In genomic region chr7:29977926-29978652, GRCh38 we compare ENCODE assay signal across 15 cellular contexts. TPM values are rescaled to one million over a fixed set of nuclear protein-coding genes. Genes with fewer than 3 reads are reported as not detected.
DNase-seq lines count a peak whose midpoint lies in the region; ATAC-seq, FAIRE-seq and TF ChIP-seq lines count a peak whose summit lies in the region.
"Had no signal": no experiment of that assay in that cellular context is flagged by ENCODE, and none has a peak within 500 bp of the region (broad histone marks: within the 10 kb centered on the region; RNA-seq: fewer than 3 reads in every experiment).

No MANE protein-coding gene starts in this region.

- in situ Hi-C loops in Panc1 (cut with HindIII; ENCODE audit: low pct_unique_long_range_greater_than_20kb, low sequenced_read_pairs): no loop called here

- CTCF ChIA-PET in A549 (lab: Yijun Ruan, JAX) (interaction anchor here (1.5 kb wide), 1 partner anchor 17 kb away, joined by 3 read pairs; no protein-coding TSS in a partner anchor), Panc1 (lab: Charles Lee) (interaction anchor here (0.5 to 0.6 kb wide), 2 partner anchors 15 to 246 kb away, joined by 3 to 5 read pairs; no protein-coding TSS in a partner anchor)

- H3K27ac ChIP-seq in A549 (no peak overlapping the region), Panc1 (ENCODE audit: low read length) (no peak overlapping the region), iPS DF 6.9 (ENCODE audit: low read length) (no peak overlapping the region)

- H3K9me3 ChIP-seq in A549: no peaks in the 10 kb centered on the region
- no peaks in the 10 kb centered on the region for H3K9me3 ChIP-seq in Panc1 (ENCODE audit: control insufficient read depth, insufficient read depth, low read depth, low read length)
- H3K9me3 ChIP-seq in iPS DF 6.9 (ENCODE audit: control insufficient read depth, insufficient read depth, low read length): no peaks in the 10 kb centered on the region

- TF ChIP-seq CTCF in A549 (IDR thresholded peaks at IDR 0.05): no peak
- peak; percentile 17; the same call in 1 of the 2 replicates for TF ChIP-seq CTCF in GM12874 (IDR thresholded peaks at IDR 0.05; ENCODE audit: insufficient read depth, low read depth, low read length)
- TF ChIP-seq CTCF in Panc1 (IDR thresholded peaks at IDR 0.05): peak; percentile 66

- H3K4me3 ChIP-seq in A549 (no peak overlapping the region), Panc1 (ENCODE audit: low read depth in 2 of 2, low read length in 2 of 2) (no peak overlapping the region), iPS DF 6.9 (ENCODE audit: low read length) (no peak overlapping the region)

- TF ChIP-seq EP300 in A549 (IDR thresholded peaks at IDR 0.05): no peak

- 80% methylated on average over 8 of the region's 8 CpGs for WGBS in A549 (ENCODE audit: missing lambda C conversion rate)
- no CpG with 5 or more reads among the region's 8 CpGs for WGBS in iPS DF 6.9 (ENCODE audit: insufficient coverage, insufficient read length)

- POLR2A ChIA-PET in A549 (lab: Yijun Ruan, JAX) (no interaction called here), Panc1 (lab: Charles Lee) (no interaction called here)

- TF ChIP-seq RAD21 in A549 (conservative IDR thresholded peaks at IDR 0.05 in 1 of 2, IDR thresholded peaks at IDR 0.05 in 1 of 2): no peak

- H3K4me1 ChIP-seq in A549 (no peaks in the 10 kb centered on the region), Panc1 (ENCODE audit: control insufficient read depth, insufficient read depth, low read length) (0 out of 2 replicates have a peak, but pooled peaks cover 5% of the 10 kb centered on the region), iPS DF 6.9 (ENCODE audit: control insufficient read depth, insufficient read depth, low read length) (no peaks in the 10 kb centered on the region)

- FAIRE-seq in A549 (lab: Jason Lieb, UNC): no peak
- FAIRE-seq: HTR-8/SVneo, TTC549 had no signal

- no peaks in the 10 kb centered on the region for H3K27me3 ChIP-seq in Panc1 (ENCODE audit: control insufficient read depth, insufficient read depth, low read length)
- no peaks in the 10 kb centered on the region for H3K27me3 ChIP-seq in iPS DF 6.9 (ENCODE audit: control insufficient read depth, insufficient read depth, low read length)

- no peak overlapping the region for H3K4me2 ChIP-seq in A549

- DNase-seq in A549 (ENCODE audit: low read depth in 1 of 2, low spot score in 1 of 2) (peak; percentile 15 to 39), Panc1 (ENCODE audit: low read depth, low spot score) (no peak), iPS DF 6.9 (ENCODE audit: low read depth, low spot score) (peak; percentile 61), NOMO-1 treated with dmso at 0.1 percent for 144 hours (lab: John Stamatoyannopoulos, UW; ENCODE audit: unreplicated experiment) (no peak), NCI-H345 treated with DMSO at 0.1 percent for 48 hours (lab: John Stamatoyannopoulos, UW; ENCODE audit: unreplicated experiment) (no peak), left cardiac atrium (no peak)
- DNase-seq in activated CD4-positive, alpha-beta T cell treated with anti-CD3 and anti-CD28 coated beads for 48 hours: no peak
- DNase-seq: foreskin melanocyte; left colon; nucleus accumbens; stimulated activated CD4-positive, alpha-beta T cell treated with anti-CD3 and anti-CD28 coated beads, Interleukin-15, amount 100 ng/mL, for 24 hours; stimulated activated CD8-positive, alpha-beta memory T cell treated with anti-CD3 and anti-CD28 coated beads, Interleukin-4, amount 100 ng/mL, for 48 hours had no signal

- ATAC-seq in A549 (peak; percentile 84 to 89; a peak in 5 of 6 replicates), Panc1 (peak; percentile 79), left cardiac atrium (no peak)
- ATAC-seq: left colon had no signal

- BruUV-seq in Panc1 (replicated peaks; lab: Mats Ljungman, UMichigan): no TSS peak

- intact Hi-C loops in Panc1 (cut with micrococcal nuclease; ENCODE audit: unreplicated experiment): no loop called here
- intact Hi-C loops in left cardiac atrium (cut with DNase I): no loop called here

- TF ChIP-seq POLR2A in A549 (IDR thresholded peaks at IDR 0.05; ENCODE audit: low read length): no peak

- H3K36me3 ChIP-seq in Panc1 (ENCODE audit: control insufficient read depth, insufficient read depth, low read length) (no peaks in the 10 kb centered on the region), iPS DF 6.9 (ENCODE audit: control insufficient read depth, insufficient read depth, low read length) (no peaks in the 10 kb centered on the region)

TF ChIP-seq in A549, 52 proteins besides CTCF, POLR2A, EP300 and RAD21:
- no peak for TF ChIP-seq MYC (IDR thresholded peaks at IDR 0.05; ENCODE audit: borderline replicate concordance, low read length)
- no peak for TF ChIP-seq HMGXB4 (CRISPR knock-in tag; IDR thresholded peaks at IDR 0.05; ENCODE audit: borderline replicate concordance)
- TF ChIP-seq EHF (CRISPR knock-in tag; IDR thresholded peaks at IDR 0.05): no peak
- TF ChIP-seq POLR2AphosphoS2 (conservative IDR thresholded peaks at IDR 0.05; ENCODE audit: low read length): no peak
- no peak for TF ChIP-seq ELK1 (IDR thresholded peaks at IDR 0.05; ENCODE audit: low read depth, low read length)
TF ChIP-seq in A549: peak in this region for 0.

RNA-seq across cellular contexts. Expression of gene SCRN1, which starts 11.5 kb away (rescaled TPM):
- 80.0 and 88.9 TPM in 2 replicates for polyA plus RNA-seq in A549 (2011; rRNA removed)
- 19.3 and 23.4 TPM in 2 replicates for polyA plus RNA-seq in A549 (2012; cell fraction: cytosol; rRNA removed)
- polyA plus RNA-seq in A549 (2012; cell fraction: nucleus; rRNA removed): 16.8 and 22.4 TPM in 2 replicates
- 46.2 to 49.7 TPM (median 49.1 TPM) in 3 replicates for polyA plus RNA-seq in A549 (2017; fragmentation: RNase III; extraction: RNeasy Plus Mini Kit Qiagen cat#74134 plus additional on column Dnase treatment)
- 71.8 and 78.4 TPM in 2 replicates for polyA minus RNA-seq in A549 (2011; rRNA and poly(A)+ RNA removed)
- total RNA-seq in Panc1 (2021; ENCODE audit: unreplicated experiment): 189 TPM
- polyA plus RNA-seq in Panc1 (2012; ENCODE audit: insufficient read length): 115 TPM
- 10 to 100 TPM; 22.9 to 32.1 TPM for total RNA-seq in left cardiac atrium

RNA-seq across cellular contexts. Expression of gene FKBP14, which starts 48.4 kb away (rescaled TPM):
- polyA plus RNA-seq in A549 (2011; rRNA removed) (17.7 and 22.8 TPM in 2 replicates), A549 (2017; fragmentation: RNase III; extraction: RNeasy Plus Mini Kit Qiagen cat#74134 plus additional on column Dnase treatment) (10.6 to 11.1 TPM (median 10.7 TPM) in 3 replicates)
- polyA plus RNA-seq in A549 (2012; cell fraction: cytosol; rRNA removed): 3.7 and 3.9 TPM in 2 replicates
- 1.6 and 2.3 TPM in 2 replicates for polyA plus RNA-seq in A549 (2012; cell fraction: nucleus; rRNA removed)
- 4.7 and 6.4 TPM in 2 replicates for polyA minus RNA-seq in A549 (2011; rRNA and poly(A)+ RNA removed)
- total RNA-seq in Panc1 (2021; ENCODE audit: unreplicated experiment) (36.0 TPM), left cardiac atrium (10 to 100 TPM; 14.3 to 17.6 TPM)
- polyA plus RNA-seq in Panc1 (2012; ENCODE audit: insufficient read length): 8.9 TPM

RNA-seq across cellular contexts. Expression of gene PLEKHA8, which starts 50.1 kb away (rescaled TPM):
- 10.6 and 10.9 TPM in 2 replicates for polyA plus RNA-seq in A549 (2011; rRNA removed)
- polyA plus RNA-seq in A549 (2012; cell fraction: cytosol; rRNA removed): 1.7 TPM in 2 replicates
- polyA plus RNA-seq in A549 (2012; cell fraction: nucleus; rRNA removed): 0.94 and 1.8 TPM in 2 replicates
- 5.9 to 6.6 TPM (median 6.2 TPM) in 3 replicates for polyA plus RNA-seq in A549 (2017; fragmentation: RNase III; extraction: RNeasy Plus Mini Kit Qiagen cat#74134 plus additional on column Dnase treatment)
- polyA minus RNA-seq in A549 (2011; rRNA and poly(A)+ RNA removed): 8.5 and 9.8 TPM in 2 replicates
- total RNA-seq in Panc1 (2021; ENCODE audit: unreplicated experiment): 20.7 TPM
- 10.0 TPM for polyA plus RNA-seq in Panc1 (2012; ENCODE audit: insufficient read length)
- total RNA-seq in left cardiac atrium: 1 to 10 TPM; 4.5 to 5.3 TPM

Comparison
In these comparisons a context has a peak if more than half of its experiments do, and no peak if none do; other contexts are left out.
1. ATAC-seq: peak in A549 (2 of 2) and Panc1 (single experiment); none in left cardiac atrium (0 of 2).
2. DNase-seq: peak in A549 (2 of 2) and iPS DF 6.9 (single experiment); none in Panc1 (single experiment), NOMO-1 treated with dmso at 0.1 percent for 144 hours (single experiment), activated CD4-positive, alpha-beta T cell treated with anti-CD3 and anti-CD28 coated beads for 48 hours (single experiment), NCI-H345 treated with DMSO at 0.1 percent for 48 hours (single experiment) and left cardiac atrium (single experiment).